ENCODE assay signal across 14 cellular contexts in the genomic region with DNA sequence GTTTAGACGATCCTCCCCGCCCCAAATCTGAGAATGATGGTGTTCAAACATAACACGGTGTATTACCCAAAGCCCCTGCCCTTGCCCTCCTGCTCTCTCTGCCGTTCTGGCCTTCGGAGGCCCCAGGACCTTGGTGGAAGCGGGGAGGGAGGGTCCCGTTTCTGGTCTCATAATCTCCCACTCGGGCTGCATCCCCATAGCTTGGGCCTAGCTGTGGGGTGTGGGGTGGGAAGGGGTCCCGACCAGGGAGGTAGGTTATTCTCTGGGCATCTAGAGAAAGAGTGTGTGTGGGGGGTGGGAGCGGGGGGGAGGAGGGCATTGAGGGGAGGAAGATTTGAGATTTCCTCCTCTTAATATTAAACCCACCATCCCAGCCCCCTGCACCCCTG. TPM values are rescaled to one million over a fixed set of nuclear protein-coding genes. Genes with fewer than 3 reads are reported as not detected.
DNase-seq lines count a peak whose midpoint lies in the region; ATAC-seq, FAIRE-seq and TF ChIP-seq lines count a peak whose summit lies in the region.
"Had no signal": no experiment of that assay in that cellular context is flagged by ENCODE, and none has a peak within 500 bp of the region (broad histone marks: within the 10 kb centered on the region; RNA-seq: fewer than 3 reads in every experiment).

No MANE protein-coding gene starts in this region.

- H3K4me1 ChIP-seq in GM23338 (ENCODE audit: insufficient read depth) (peaks cover 67% of the 10 kb centered on the region), body of pancreas (peaks cover 73% of the 10 kb centered on the region), kidney (ENCODE audit: control insufficient read depth in 1 of 2, insufficient read depth in 1 of 2, low read depth in 1 of 2, low read length in 2 of 2) (peaks cover 0 to 24% of the 10 kb centered on the region in 2 donors), sigmoid colon (peaks cover 0 to 51% (median 22%) of the 10 kb centered on the region in 4 donors), A673 (ENCODE audit: insufficient read depth, low read length, poor library complexity, severe bottlenecking) (peaks cover 6% of the 10 kb centered on the region)

- TF ChIP-seq CTCF in GM23338 (conservative IDR thresholded peaks at IDR 0.05; ENCODE audit: low read depth in 2 of 2) (no peak), body of pancreas (IDR thresholded peaks at IDR 0.05) (no peak), kidney (IDR thresholded peaks at IDR 0.05; ENCODE audit: borderline replicate concordance, extremely low read depth, insufficient read depth) (no peak), sigmoid colon (IDR thresholded peaks at IDR 0.05) (no peak), A673 (conservative IDR thresholded peaks at IDR 0.05; ENCODE audit: low read depth, low read length) (no peak)

- peak overlapping the region; percentile 80 for H3K4me3 ChIP-seq in GM23338
- H3K4me3 ChIP-seq in body of pancreas: peak overlapping the region in 1 of 2 donors; percentile 4
- peak overlapping the region in 1 of 2 donors; percentile 68 for H3K4me3 ChIP-seq in kidney (ENCODE audit: low read length in 2 of 2)
- H3K4me3 ChIP-seq in sigmoid colon: peak overlapping the region; percentile 48 to 71 (median 62)
- H3K4me3 ChIP-seq in A673 (ENCODE audit: low read depth, low read length, poor library complexity, severe bottlenecking): no peak overlapping the region
- H3K4me3 ChIP-seq: GM12878 had no signal

- H3K9ac ChIP-seq in kidney (ENCODE audit: low read length in 2 of 2): peak overlapping the region in 1 of 2 donors; percentile 43

- 33 to 43% methylated on average over 1 to 10 of the region's 10 CpGs for WGBS in body of pancreas, 2 donors
- WGBS in sigmoid colon, 2 donors: 20 to 25% methylated on average over 10 of the region's 10 CpGs

- H3K9me3 ChIP-seq in body of pancreas (no peaks in the 10 kb centered on the region), kidney (ENCODE audit: control insufficient read depth in 1 of 2, low read length in 2 of 2) (no peaks in the 10 kb centered on the region), sigmoid colon (no peaks in the 10 kb centered on the region), A673 (ENCODE audit: low read depth, low read length, poor library complexity, severe bottlenecking) (no peaks in the 10 kb centered on the region)
- H3K9me3 ChIP-seq: Caco-2 had no signal

- peak overlapping the region; percentile 83 for H3K4me3 Mint-ChIP-seq in GM23338
- H3K4me3 Mint-ChIP-seq: activated naive CD4-positive, alpha-beta T cell treated with anti-CD3 and anti-CD28 coated beads, Interleukin-2, amount 10 ng/mL, durations not matched to agents 7 days and 5 days had no signal

- peak overlapping the region; percentile 87 for H2AFZ ChIP-seq in GM23338

- intact Hi-C loops in body of pancreas (cut with DNase I): no loop called here
- intact Hi-C loops in kidney (cut with DNase I): loop anchor here (10.0 kb wide), 1 partner anchor 48 kb away; no protein-coding TSS in a partner anchor
- intact Hi-C loops in sigmoid colon (cut with DNase I): loop anchor here (5.0 kb wide), 1 partner anchor 55 kb away; no protein-coding TSS in a partner anchor
- intact Hi-C loops in A673 (cut with micrococcal nuclease; ENCODE audit: unreplicated experiment): no loop called here

- H3K36me3 ChIP-seq in GM23338 (ENCODE audit: insufficient read depth) (no peaks in the 10 kb centered on the region), body of pancreas (replicated peaks in 1 of 2; ENCODE audit: insufficient read depth in 1 of 2, low read depth in 2 of 2) (no peaks in the 10 kb centered on the region), kidney (ENCODE audit: control insufficient read depth in 1 of 2, insufficient read depth in 2 of 2, low read length in 2 of 2) (no peaks in the 10 kb centered on the region), sigmoid colon (no peaks in the 10 kb centered on the region), A673 (ENCODE audit: insufficient read depth, low read length, poor library complexity, severe bottlenecking) (no peaks in the 10 kb centered on the region)

- ATAC-seq in GM23338 (no peak), body of pancreas (no peak), GM19023 (IDR thresholded peaks at IDR 0.05; ENCODE audit: unreplicated experiment) (no peak), GM19324 (IDR thresholded peaks at IDR 0.05; ENCODE audit: low FRiP score, unreplicated experiment) (no peak)
- ATAC-seq: GM12878, Panc1 had no signal

- TF ChIP-seq EP300 in sigmoid colon (IDR thresholded peaks at IDR 0.05): no peak

- no peaks in the 10 kb centered on the region for H3K36me3 Mint-ChIP-seq in GM23338 (ENCODE audit: low read depth)

- H3K27ac ChIP-seq in GM23338 (ENCODE audit: low read depth) (no peak overlapping the region), body of pancreas (peak overlapping the region; percentile 86 to 89 (median 88)), kidney (ENCODE audit: low read depth in 2 of 2, low read length in 2 of 2) (peak overlapping the region; percentile 64 to 77), sigmoid colon (peak overlapping the region; percentile 81 to 87 (median 86)), A673 (ENCODE audit: low read depth, low read length, poor library complexity, severe bottlenecking) (no peak overlapping the region)

- no peaks in the 10 kb centered on the region for H4K20me1 ChIP-seq in GM23338 (replicated peaks; ENCODE audit: insufficient read depth)

- FAIRE-seq in kidney (lab: Jason Lieb, UNC): no peak
- FAIRE-seq: GM12878 had no signal

- CTCF ChIA-PET in A673 (lab: Charles Lee): interaction anchor here (1.2 kb wide), 1 partner anchor 179 kb away, joined by 3 read pairs; no protein-coding TSS in a partner anchor

- peaks cover 74% of the 10 kb centered on the region for H3K4me1 Mint-ChIP-seq in GM23338

- no peaks in the 10 kb centered on the region for H3K9me2 ChIP-seq in GM23338 (ENCODE audit: insufficient read depth)

- TF ChIP-seq POLR2A in body of pancreas (IDR thresholded peaks at IDR 0.05): no peak
- no peak for TF ChIP-seq POLR2A in sigmoid colon (IDR thresholded peaks at IDR 0.05)

- peak overlapping the region; percentile 97 for H3K4me2 ChIP-seq in GM23338

- H3K27me3 ChIP-seq in GM23338 (ENCODE audit: insufficient read depth) (peaks cover 67% of the 10 kb centered on the region), body of pancreas (no peaks in the 10 kb centered on the region), sigmoid colon (no peaks in the 10 kb centered on the region), A673 (replicated peaks; ENCODE audit: insufficient read depth, low read depth, low read length, poor library complexity) (peaks cover 14% of the 10 kb centered on the region)

- H3K27me3 Mint-ChIP-seq in GM23338 (ENCODE audit: insufficient read depth, low read depth, poor library complexity): peaks cover 76% of the 10 kb centered on the region

- no peak for DNase-seq in GM23338 (ENCODE audit: low spot score)
- no peak for DNase-seq in body of pancreas
- DNase-seq in kidney: no peak
- peak; percentile 59 for DNase-seq in sigmoid colon
- DNase-seq in COLO668 (lab: John Stamatoyannopoulos, UW; ENCODE audit: unreplicated experiment): no peak
- DNase-seq in A673 (ENCODE audit: low spot score): no peak
- DNase-seq: activated CD4-positive, alpha-beta T cell treated with anti-CD3 and anti-CD28 coated beads for 1 hour; activated naive CD4-positive, alpha-beta T cell treated with anti-CD3 and anti-CD28 coated beads, Interleukin-2, amount 10 ng/mL, durations not matched to agents 7 days and 5 days; NCI-H1092 treated with DMSO at 0.1 percent for 48 hours had no signal

- POLR2A ChIA-PET in A673 (lab: Charles Lee; ENCODE audit: low non-redundant PET): no interaction called here

- no peaks in the 10 kb centered on the region for H3K9me3 Mint-ChIP-seq in GM23338
- H3K9me3 Mint-ChIP-seq: activated naive CD4-positive, alpha-beta T cell treated with anti-CD3 and anti-CD28 coated beads, Interleukin-2, amount 10 ng/mL, durations not matched to agents 7 days and 5 days had no signal

- H3F3A ChIP-seq in GM23338 (replicated peaks; ENCODE audit: low read depth): peaks cover 15% of the 10 kb centered on the region; the same call in 1 of the 2 replicates

- no peak overlapping the region for H3K27ac Mint-ChIP-seq in GM23338

- no TSS peak for BruUV-seq in A673 (replicated peaks; lab: Mats Ljungman, UMichigan)

- H3K79me2 ChIP-seq in GM23338 (replicated peaks; ENCODE audit: insufficient read depth): no peaks in the 10 kb centered on the region

TF ChIP-seq in GM23338, 12 proteins besides CTCF, POLR2A, EP300 and RAD21 (continues in another document):
- TF ChIP-seq EZH2 (IDR thresholded peaks at IDR 0.05; ENCODE audit: low read depth, unreplicated experiment): peak; percentile 41

RNA-seq across cellular contexts. Expression of a gene that starts 2.3 kb away (rescaled TPM):
- total RNA-seq in GM23338 (2014; rRNA removed; shearing (Covaris generic)): 0.43 and 0.83 TPM in 2 replicates
- polyA plus RNA-seq in GM23338 (2016; fragmentation: Nextera tagmentation; extraction: Ambion mirVana): 0.35 and 0.42 TPM in 2 replicates
- 1 to 10 TPM; 4.2 to 4.9 TPM for total RNA-seq in body of pancreas
- total RNA-seq in kidney: 6.0 TPM
- 1.5 TPM for polyA plus RNA-seq in kidney (ENCODE audit: insufficient read depth, low read depth, low replicate concordance)
- 1 to 10 TPM; 1.4 to 4.7 (median 1.7) TPM for total RNA-seq in sigmoid colon
- 1 to 10 TPM in 1 of 3 donors, under 1 TPM in 2; 0.23 to 1.2 (median 0.60) TPM for polyA plus RNA-seq in sigmoid colon
- 1.1 and 1.4 TPM in 2 replicates for total RNA-seq in A673 (2021)
- total RNA-seq: Caco-2, GM12878 had no signal
- polyA plus RNA-seq: GM12878 had no signal

RNA-seq across cellular contexts. Expression of a gene that starts 55.5 kb away (rescaled TPM):
- total RNA-seq in GM23338 (2014; rRNA removed; shearing (Covaris generic)): 13.4 and 23.7 TPM in 2 replicates
- polyA plus RNA-seq in GM23338 (2016; fragmentation: Nextera tagmentation; extraction: Ambion mirVana) (23.8 and 24.2 TPM in 2 replicates), kidney (ENCODE audit: insufficient read depth, low read depth, low replicate concordance) (33.4 TPM), sigmoid colon (10 to 100 TPM; 12.0 to 23.3 (median 15.6) TPM)
- total RNA-seq in body of pancreas (10 to 100 TPM in 1 of 2 donors, 1 to 10 TPM in 1; 8.8 to 10.2 TPM), kidney (22.9 TPM), sigmoid colon (10 to 100 TPM; 14.0 to 34.6 (median 26.0) TPM), A673 (2021) (28.8 and 32.5 TPM in 2 replicates)

Comparison
In these comparisons a context has a peak if more than half of its experiments do, and no peak if none do; other contexts are left out.
1. H3K27ac ChIP-seq: peak in body of pancreas (4 of 4), kidney (2 of 2) and sigmoid colon (4 of 4); none in GM23338 (single experiment) and A673 (single experiment).
2. intact Hi-C loops: an anchor here in kidney (10.0 kb wide) and sigmoid colon (5.0 kb wide); none called in body of pancreas and A673.